ENCODE assay signal across 18 cellular contexts in the genomic region with DNA sequence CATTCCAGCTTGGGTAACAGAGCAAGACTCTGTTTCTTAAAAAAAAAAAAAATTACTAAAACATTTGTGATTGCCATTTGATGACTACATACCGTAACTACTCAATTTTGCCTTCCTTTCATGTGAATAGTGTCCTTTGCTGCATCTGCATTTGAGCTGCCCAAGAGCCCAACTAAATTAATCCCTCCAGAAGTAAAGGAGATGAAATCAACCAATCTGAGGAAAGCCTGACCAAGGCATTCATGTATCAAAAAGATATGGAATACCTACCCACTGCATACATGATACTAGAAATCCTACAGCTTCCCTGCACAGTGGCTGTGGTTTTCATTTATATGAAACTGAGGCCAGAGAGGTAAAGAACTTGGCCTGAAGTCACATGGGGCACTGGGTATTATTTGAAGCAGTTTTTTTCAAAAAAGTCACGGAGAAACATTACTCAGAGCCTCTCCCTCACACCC.
DNase-seq lines count a peak whose midpoint lies in the region; ATAC-seq, FAIRE-seq and TF ChIP-seq lines count a peak whose summit lies in the region.
"Had no signal": no experiment of that assay in that cellular context is flagged by ENCODE, and none has a peak within 500 bp of the region (broad histone marks: within the 10 kb centered on the region; RNA-seq: fewer than 3 reads in every experiment).

No MANE protein-coding gene starts in this region.

- H3K4me2 ChIP-seq in mesenchymal stem cell (ENCODE audit: low read length, poor library complexity, severe bottlenecking), result no peak overlapping the region

- H3K27me3 ChIP-seq in ascending aorta (no peaks in the 10 kb centered on the region), mesenchymal stem cell (ENCODE audit: control insufficient read depth in 1 of 2, insufficient read depth in 1 of 2, low read length in 2 of 2) (no peaks in the 10 kb centered on the region), aorta (ENCODE audit: control insufficient read depth in 1 of 2, insufficient read depth in 2 of 2, low read length in 1 of 2) (no peaks in the 10 kb centered on the region), small intestine (ENCODE audit: control insufficient read depth in 2 of 2, insufficient read depth in 2 of 2, low read length in 2 of 2) (no peaks in the 10 kb centered on the region)
- H3K27me3 ChIP-seq: brain microvascular endothelial cell, transverse colon had no signal

- no peaks in the 10 kb centered on the region for H3K9me3 ChIP-seq in ascending aorta
- H3K9me3 ChIP-seq in mesenchymal stem cell (ENCODE audit: control insufficient read depth, low read length), result no peaks in the 10 kb centered on the region
- no peaks in the 10 kb centered on the region for H3K9me3 ChIP-seq in aorta (ENCODE audit: control insufficient read depth, low read length)
- no peaks in the 10 kb centered on the region for H3K9me3 ChIP-seq in small intestine (ENCODE audit: control insufficient read depth, low read depth)
- H3K9me3 ChIP-seq: transverse colon had no signal

- H3K23ac ChIP-seq in mesenchymal stem cell (ENCODE audit: low read length in 2 of 2), result no peak overlapping the region

- H3K4me3 ChIP-seq in ascending aorta (no peak overlapping the region), mesenchymal stem cell (ENCODE audit: insufficient read depth in 1 of 2, low read depth in 1 of 2, low read length in 2 of 2) (peak overlapping the region in 1 of 2 experiments; percentile 8), aorta (ENCODE audit: low read length in 2 of 2) (no peak overlapping the region), small intestine (ENCODE audit: low read depth in 1 of 2, low read length in 2 of 2) (no peak overlapping the region)
- H3K4me3 ChIP-seq: transverse colon had no signal

- peak overlapping the region; percentile 51 for H3K9ac ChIP-seq in mesenchymal stem cell (ENCODE audit: low read length)

- 81% methylated on average over 1 of the region's 2 CpGs for WGBS in mesenchymal stem cell
- 3 to 8% methylated on average over 2 of the region's 2 CpGs for WGBS in aorta, 2 donors
- WGBS in small intestine, 3 donors, result 91 to 100% (median 92%) methylated on average over 2 of the region's 2 CpGs

- no peaks in the 10 kb centered on the region for H3K27me3 Mint-ChIP-seq in T-helper 1 cell treated with Interleukin-12 subunit alpha and Interleukin-12 subunit beta and Interleukin-4 antibody, amounts not matched to agents 30 μg/mL and 1 μg/mL, for 36 hours (ENCODE audit: low read depth)
- H3K27me3 Mint-ChIP-seq: activated CD8-positive, alpha-beta T cell treated with anti-CD3 and anti-CD28 coated beads for 36 hours; progenitor cell of endocrine pancreas had no signal

- H3K36me3 Mint-ChIP-seq in T-helper 1 cell treated with Interleukin-12 subunit alpha and Interleukin-12 subunit beta and Interleukin-4 antibody, amounts not matched to agents 30 μg/mL and 1 μg/mL, for 36 hours (ENCODE audit: low read depth), result no peaks in the 10 kb centered on the region

- intact Hi-C loops in ascending aorta (cut with DNase I), result loop anchor here (5.0 to 10.0 kb wide), 4 partner anchors 82 to 229 kb away; no protein-coding TSS in a partner anchor
- intact Hi-C loops in aorta (cut with DNase I), result loop anchor here (5.0 kb wide), 3 partner anchors 97 to 122 kb away; no protein-coding TSS in a partner anchor

- H2BK120ac ChIP-seq in mesenchymal stem cell (ENCODE audit: low read depth, low read length), result no peak overlapping the region

- no peak overlapping the region for H4K8ac ChIP-seq in mesenchymal stem cell (ENCODE audit: low read length)

- H3K4me3 Mint-ChIP-seq in T-helper 1 cell treated with Interleukin-12 subunit alpha and Interleukin-12 subunit beta and Interleukin-4 antibody, amounts not matched to agents 30 μg/mL and 1 μg/mL, for 36 hours, result no peak overlapping the region
- H3K4me3 Mint-ChIP-seq: activated CD8-positive, alpha-beta T cell treated with anti-CD3 and anti-CD28 coated beads for 36 hours had no signal

- no peak overlapping the region for H2BK12ac ChIP-seq in mesenchymal stem cell (ENCODE audit: low read length in 2 of 2)

- peaks cover 13% of the 10 kb centered on the region for H3K4me1 Mint-ChIP-seq in T-helper 1 cell treated with Interleukin-12 subunit alpha and Interleukin-12 subunit beta and Interleukin-4 antibody, amounts not matched to agents 30 μg/mL and 1 μg/mL, for 36 hours (ENCODE audit: low read depth)

- no peak overlapping the region for H3K4ac ChIP-seq in mesenchymal stem cell (ENCODE audit: low read depth in 1 of 2, low read length in 2 of 2)

- TF ChIP-seq CTCF in ascending aorta (IDR thresholded peaks at IDR 0.05), result no peak

- peaks cover 9% of the 10 kb centered on the region for H3K79me1 ChIP-seq in mesenchymal stem cell (replicated peaks; ENCODE audit: low read length, poor library complexity, severe bottlenecking)

- H3K36me3 ChIP-seq in ascending aorta (no peaks in the 10 kb centered on the region), mesenchymal stem cell (ENCODE audit: control insufficient read depth in 1 of 2, insufficient read depth in 2 of 2, low read depth in 1 of 2, low read length in 2 of 2) (no peaks in the 10 kb centered on the region), aorta (ENCODE audit: control insufficient read depth in 1 of 2, insufficient read depth in 2 of 2, low read length in 1 of 2) (no peaks in the 10 kb centered on the region), small intestine (ENCODE audit: control insufficient read depth in 2 of 2, insufficient read depth in 2 of 2, low read length in 2 of 2) (no peaks in the 10 kb centered on the region)
- H3K36me3 ChIP-seq: brain microvascular endothelial cell, transverse colon had no signal

- no peaks in the 10 kb centered on the region for H3K9me3 Mint-ChIP-seq in T-helper 1 cell treated with Interleukin-12 subunit alpha and Interleukin-12 subunit beta and Interleukin-4 antibody, amounts not matched to agents 30 μg/mL and 1 μg/mL, for 36 hours
- H3K9me3 Mint-ChIP-seq: activated CD8-positive, alpha-beta T cell treated with anti-CD3 and anti-CD28 coated beads for 36 hours had no signal

- H2BK5ac ChIP-seq in mesenchymal stem cell (ENCODE audit: low read depth, low read length, poor library complexity, severe bottlenecking), result no peak overlapping the region

- H3K27ac Mint-ChIP-seq in T-helper 1 cell treated with Interleukin-12 subunit alpha and Interleukin-12 subunit beta and Interleukin-4 antibody, amounts not matched to agents 30 μg/mL and 1 μg/mL, for 36 hours, result peak overlapping the region; percentile 49
- H3K27ac Mint-ChIP-seq: activated CD8-positive, alpha-beta T cell treated with anti-CD3 and anti-CD28 coated beads for 36 hours had no signal

- DNase-seq in T-helper 1 cell, result no peak
- no peak for DNase-seq in ascending aorta (ENCODE audit: low spot score in 2 of 2)
- no peak for DNase-seq in mesenchymal stem cell
- DNase-seq in aorta, result no peak
- no peak for DNase-seq in GOT3 (lab: John Stamatoyannopoulos, UW)
- no peak for DNase-seq in small intestine
- DNase-seq: activated CD8-positive, alpha-beta T cell treated with anti-CD3 and anti-CD28 coated beads for 36 hours; activated effector memory CD4-positive, alpha-beta T cell treated with Interleukin-2 at 50 U/mL for 16 hours; brain microvascular endothelial cell; Karpas-422; NCI-H446; transverse colon had no signal

- H4K91ac ChIP-seq in mesenchymal stem cell (ENCODE audit: low read length), result no peak overlapping the region

- H2AK5ac ChIP-seq in mesenchymal stem cell (ENCODE audit: low read length, severe bottlenecking), result no peak overlapping the region

- FAIRE-seq in small intestine (lab: Jason Lieb, UNC), result no peak
- FAIRE-seq: GM18507, islet of Langerhans had no signal

- no peak overlapping the region for H3K18ac ChIP-seq in mesenchymal stem cell (ENCODE audit: low read depth in 1 of 2, low read length in 2 of 2)

- H2BK15ac ChIP-seq in mesenchymal stem cell (ENCODE audit: low read depth, poor library complexity, severe bottlenecking), result no peak overlapping the region

- H3K4me1 ChIP-seq in ascending aorta, result peaks cover 16 to 57% of the 10 kb centered on the region in 2 donors
- H3K4me1 ChIP-seq in mesenchymal stem cell (ENCODE audit: control insufficient read depth, insufficient read depth, low read depth, low read length), result peaks cover 21% of the 10 kb centered on the region
- H3K4me1 ChIP-seq in aorta (ENCODE audit: control insufficient read depth in 1 of 2, insufficient read depth in 2 of 2, low read length in 2 of 2), result peaks cover 3 to 4% of the 10 kb centered on the region in 2 donors
- peaks cover 0 to 5% of the 10 kb centered on the region in 2 donors for H3K4me1 ChIP-seq in small intestine (ENCODE audit: control insufficient read depth in 2 of 2, insufficient read depth in 1 of 2, low read depth in 1 of 2, low read length in 1 of 2)

- no peak overlapping the region for H2AFZ ChIP-seq in mesenchymal stem cell (ENCODE audit: low read depth, low read length)

- ATAC-seq in aorta (ENCODE audit: low FRiP score) (no peak), HG02852 (IDR thresholded peaks at IDR 0.05; ENCODE audit: unreplicated experiment) (no peak)
- ATAC-seq: activated CD8-positive, alpha-beta T cell treated with anti-CD3 and anti-CD28 coated beads for 36 hours had no signal

- no peak overlapping the region for H3K14ac ChIP-seq in mesenchymal stem cell (ENCODE audit: low read length in 2 of 2)

- peak overlapping the region; percentile 35 to 48 for H3K27ac ChIP-seq in ascending aorta
- peak overlapping the region; percentile 54 for H3K27ac ChIP-seq in mesenchymal stem cell (ENCODE audit: low read length, poor library complexity, severe bottlenecking)
- H3K27ac ChIP-seq in aorta (ENCODE audit: low read depth in 1 of 2, low read length in 2 of 2), result peak overlapping the region; percentile 57 to 74
- no peak overlapping the region for H3K27ac ChIP-seq in small intestine (ENCODE audit: low read depth in 1 of 2, low read length in 1 of 2)
- H3K27ac ChIP-seq: 22Rv1, brain microvascular endothelial cell, transverse colon had no signal

Comparison
In these comparisons a context has a peak if more than half of its experiments do, and no peak if none do; other contexts are left out.
1. H3K27ac ChIP-seq: peak in ascending aorta (2 of 2), mesenchymal stem cell (single experiment) and aorta (2 of 2); none in small intestine (0 of 2).